ENCODE assay signal across 30 cellular contexts in the genomic region with DNA sequence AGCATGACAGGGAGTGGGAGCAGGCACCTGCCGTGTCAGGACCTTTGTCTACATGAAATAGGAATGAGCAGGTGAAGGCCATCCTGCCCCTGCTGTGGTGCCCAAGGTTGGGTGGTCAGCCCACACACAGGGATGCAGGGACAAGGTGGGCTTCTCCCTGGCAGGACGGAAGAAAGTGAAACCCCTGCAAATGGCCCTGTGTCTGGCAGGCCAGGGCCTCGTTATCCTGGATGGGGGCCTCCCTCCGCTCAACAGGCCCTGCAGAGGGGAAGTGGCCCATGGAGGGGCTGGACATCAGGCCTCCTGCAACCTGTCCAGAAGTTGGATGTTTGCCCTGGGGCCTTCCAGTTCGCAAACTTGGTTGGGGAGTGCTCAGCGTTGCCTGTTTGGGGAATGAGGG. TPM values are rescaled to one million over a fixed set of nuclear protein-coding genes. Genes with fewer than 3 reads are reported as not detected.
DNase-seq lines count a peak whose midpoint lies in the region; ATAC-seq, FAIRE-seq and TF ChIP-seq lines count a peak whose summit lies in the region.
"Had no signal": no experiment of that assay in that cellular context is flagged by ENCODE, and none has a peak within 500 bp of the region (broad histone marks: within the 10 kb centered on the region; RNA-seq: fewer than 3 reads in every experiment).

No MANE protein-coding gene starts in this region.

- H3K27me3 ChIP-seq in astrocyte (ENCODE audit: insufficient read depth, low read length) (no peaks in the 10 kb centered on the region), tibial artery (no peaks in the 10 kb centered on the region), small intestine (ENCODE audit: control insufficient read depth in 2 of 2, insufficient read depth in 2 of 2, low read length in 2 of 2) (no peaks in the 10 kb centered on the region), SJCRH30 (no peaks in the 10 kb centered on the region)
- H3K27me3 ChIP-seq: hepatocyte, right lobe of liver, SJSA1 had no signal

- H3K36me3 ChIP-seq in astrocyte (ENCODE audit: insufficient read depth, low read length) = peaks cover 19% of the 10 kb centered on the region
- peaks cover 54 to 71% (median 59%) of the 10 kb centered on the region in 3 donors for H3K36me3 ChIP-seq in tibial artery
- peaks cover 12% of the 10 kb centered on the region in 2 donors for H3K36me3 ChIP-seq in small intestine (ENCODE audit: control insufficient read depth in 2 of 2, insufficient read depth in 2 of 2, low read length in 2 of 2)
- H3K36me3 ChIP-seq in SJCRH30 = peaks cover 7% of the 10 kb centered on the region; the same call in 1 of the 2 replicates

- H3K4me3 ChIP-seq in astrocyte (ENCODE audit: insufficient read depth, low read depth, low read length) (no peak overlapping the region), tibial artery (no peak overlapping the region), small intestine (ENCODE audit: low read depth in 1 of 2, low read length in 2 of 2) (no peak overlapping the region), SJCRH30 (no peak overlapping the region)
- H3K4me3 ChIP-seq: A549, hepatocyte, right lobe of liver, SJSA1 had no signal

- H3K9me3 ChIP-seq in astrocyte (ENCODE audit: insufficient read depth, low read depth, low read length) (no peaks in the 10 kb centered on the region), tibial artery (no peaks in the 10 kb centered on the region), small intestine (ENCODE audit: control insufficient read depth, low read depth) (no peaks in the 10 kb centered on the region), SJCRH30 (replicated peaks) (no peaks in the 10 kb centered on the region)
- H3K9me3 ChIP-seq: A549, right lobe of liver, SJSA1 had no signal

- H3K4me2 ChIP-seq in astrocyte (ENCODE audit: low read length) = no peak overlapping the region
- H3K4me2 ChIP-seq: A549, hepatocyte, KMS-11 had no signal

- H3K79me2 ChIP-seq in astrocyte (ENCODE audit: insufficient read depth, low read length) = peaks cover 33% of the 10 kb centered on the region

- peak overlapping the region; percentile 34 for H3K27ac Mint-ChIP-seq in activated naive CD8-positive, alpha-beta T cell
- no peak overlapping the region for H3K27ac Mint-ChIP-seq in activated naive CD8-positive, alpha-beta T cell treated with anti-CD3 and anti-CD28 coated beads for 36 hours
- peak overlapping the region; percentile 75 for H3K27ac Mint-ChIP-seq in astrocyte (ENCODE audit: unreplicated experiment)
- H3K27ac Mint-ChIP-seq in mesothelial cell of epicardium = peak overlapping the region; percentile 45
- H3K27ac Mint-ChIP-seq: activated CD4-positive, alpha-beta T cell treated with anti-CD3 and anti-CD28 coated beads, Interleukin-2, amount 10 ng/mL, durations not matched to agents 24 days and 14 days; activated naive CD8-positive, alpha-beta T cell treated with anti-CD3 and anti-CD28 coated beads, Interleukin-2, amount 50 U/mL, for 24 hours; B cell had no signal

- peaks cover 4% of the 10 kb centered on the region for H3K4me1 Mint-ChIP-seq in activated naive CD8-positive, alpha-beta T cell (ENCODE audit: low read depth)
- peaks cover 7% of the 10 kb centered on the region for H3K4me1 Mint-ChIP-seq in activated naive CD8-positive, alpha-beta T cell treated with anti-CD3 and anti-CD28 coated beads for 36 hours
- H3K4me1 Mint-ChIP-seq in astrocyte (ENCODE audit: low read depth, unreplicated experiment) (peaks cover 2% of the 10 kb centered on the region), mesothelial cell of epicardium (no peaks in the 10 kb centered on the region)

- intact Hi-C loops in tibial artery (cut with DNase I; ENCODE audit: low total_unique reads) = no loop called here

- no peak overlapping the region for H3K27ac ChIP-seq in astrocyte (ENCODE audit: low read depth, low read length)
- peak overlapping the region; percentile 22 to 38 for H3K27ac ChIP-seq in tibial artery
- no peak overlapping the region for H3K27ac ChIP-seq in small intestine (ENCODE audit: low read depth in 1 of 2, low read length in 1 of 2)
- H3K27ac ChIP-seq in SJCRH30 = no peak overlapping the region
- H3K27ac ChIP-seq: A549, hepatocyte, KMS-11, parathyroid adenoma, right lobe of liver, SJSA1 had no signal

- H2AFZ ChIP-seq in astrocyte (ENCODE audit: low read depth, low read length) = no peak overlapping the region
- H2AFZ ChIP-seq: hepatocyte, parathyroid adenoma had no signal

- no peak for ATAC-seq in HG02970 (IDR thresholded peaks at IDR 0.05; ENCODE audit: low FRiP score, unreplicated experiment)
- ATAC-seq: A549; activated naive CD8-positive, alpha-beta T cell treated with anti-CD3 and anti-CD28 coated beads, Interleukin-2, amount 50 U/mL, for 24 hours; left lobe of liver; naive thymus-derived CD8-positive, alpha-beta T cell had no signal

- no peak overlapping the region for H3K4me3 Mint-ChIP-seq in activated naive CD8-positive, alpha-beta T cell
- H3K4me3 Mint-ChIP-seq in activated naive CD8-positive, alpha-beta T cell treated with anti-CD3 and anti-CD28 coated beads for 36 hours = no peak overlapping the region
- H3K4me3 Mint-ChIP-seq in astrocyte (ENCODE audit: unreplicated experiment) = no peak overlapping the region
- no peak overlapping the region for H3K4me3 Mint-ChIP-seq in mesothelial cell of epicardium
- H3K4me3 Mint-ChIP-seq: activated CD4-positive, alpha-beta T cell treated with anti-CD3 and anti-CD28 coated beads, Interleukin-2, amount 10 ng/mL, durations not matched to agents 24 days and 14 days; activated naive CD8-positive, alpha-beta T cell treated with anti-CD3 and anti-CD28 coated beads, Interleukin-2, amount 50 U/mL, for 24 hours; B cell; naive thymus-derived CD8-positive, alpha-beta T cell had no signal

- no peaks in the 10 kb centered on the region for H3K27me3 Mint-ChIP-seq in activated naive CD8-positive, alpha-beta T cell
- no peaks in the 10 kb centered on the region for H3K27me3 Mint-ChIP-seq in activated naive CD8-positive, alpha-beta T cell treated with anti-CD3 and anti-CD28 coated beads for 36 hours
- H3K27me3 Mint-ChIP-seq in astrocyte (ENCODE audit: low read depth, unreplicated experiment) (no peaks in the 10 kb centered on the region), mesothelial cell of epicardium (ENCODE audit: low read depth) (no peaks in the 10 kb centered on the region)
- H3K27me3 Mint-ChIP-seq: activated CD4-positive, alpha-beta T cell treated with anti-CD3 and anti-CD28 coated beads, Interleukin-2, amount 10 ng/mL, durations not matched to agents 24 days and 14 days; activated naive CD8-positive, alpha-beta T cell treated with anti-CD3 and anti-CD28 coated beads, Interleukin-2, amount 50 U/mL, for 24 hours; B cell; naive thymus-derived CD8-positive, alpha-beta T cell had no signal

- no peaks in the 10 kb centered on the region for H3K9me3 Mint-ChIP-seq in activated naive CD8-positive, alpha-beta T cell (ENCODE audit: low read depth)
- no peaks in the 10 kb centered on the region for H3K9me3 Mint-ChIP-seq in activated naive CD8-positive, alpha-beta T cell treated with anti-CD3 and anti-CD28 coated beads for 36 hours
- H3K9me3 Mint-ChIP-seq in astrocyte (ENCODE audit: unreplicated experiment) = no peaks in the 10 kb centered on the region
- no peaks in the 10 kb centered on the region for H3K9me3 Mint-ChIP-seq in mesothelial cell of epicardium
- H3K9me3 Mint-ChIP-seq: activated CD4-positive, alpha-beta T cell treated with anti-CD3 and anti-CD28 coated beads, Interleukin-2, amount 10 ng/mL, durations not matched to agents 24 days and 14 days; activated naive CD8-positive, alpha-beta T cell treated with anti-CD3 and anti-CD28 coated beads, Interleukin-2, amount 50 U/mL, for 24 hours; naive thymus-derived CD8-positive, alpha-beta T cell had no signal

- H3K36me3 Mint-ChIP-seq in activated naive CD8-positive, alpha-beta T cell = peaks cover 3% of the 10 kb centered on the region
- H3K36me3 Mint-ChIP-seq in activated naive CD8-positive, alpha-beta T cell treated with anti-CD3 and anti-CD28 coated beads for 36 hours = peaks cover 6% of the 10 kb centered on the region
- H3K36me3 Mint-ChIP-seq in astrocyte (ENCODE audit: low read depth, unreplicated experiment) (peaks cover 14% of the 10 kb centered on the region), mesothelial cell of epicardium (peaks cover 25% of the 10 kb centered on the region)

- H3K4me1 ChIP-seq in astrocyte (ENCODE audit: insufficient read depth, low read length) = no peaks in the 10 kb centered on the region
- peaks cover 0 to 42% (median 25%) of the 10 kb centered on the region in 4 donors for H3K4me1 ChIP-seq in tibial artery
- H3K4me1 ChIP-seq in small intestine (ENCODE audit: control insufficient read depth in 2 of 2, insufficient read depth in 1 of 2, low read depth in 1 of 2, low read length in 1 of 2) = no peaks in the 10 kb centered on the region
- H3K4me1 ChIP-seq in SJCRH30 = peaks cover 4% of the 10 kb centered on the region; the same call in 1 of the 2 replicates
- H3K4me1 ChIP-seq: A549, parathyroid adenoma, SJSA1 had no signal

- H4K20me1 ChIP-seq in astrocyte (ENCODE audit: insufficient read depth, low read length) = peaks cover 53% of the 10 kb centered on the region

- TF ChIP-seq CTCF in astrocyte (IDR thresholded peaks at IDR 0.05; ENCODE audit: insufficient read depth, low read depth, low read length) (no peak), mesothelial cell of epicardium (IDR thresholded peaks at IDR 0.05; ENCODE audit: unreplicated experiment) (no peak), tibial artery (IDR thresholded peaks at IDR 0.05) (no peak)

- FAIRE-seq in astrocyte (lab: Jason Lieb, UNC) (no peak), small intestine (lab: Jason Lieb, UNC) (no peak)
- FAIRE-seq: A549, G401.6, GM18507, RCC 7860 had no signal

- no peak for DNase-seq in activated naive CD8-positive, alpha-beta T cell treated with anti-CD3 and anti-CD28 coated beads for 36 hours
- no peak for DNase-seq in astrocyte (ENCODE audit: low read depth)
- DNase-seq in mesothelial cell of epicardium (ENCODE audit: low spot score in 2 of 2, unreplicated experiment in 2 of 2) = no peak
- DNase-seq in tibial artery = no peak
- no peak for DNase-seq in small intestine
- no peak for DNase-seq in SJCRH30
- DNase-seq: activated CD4-positive, alpha-beta T cell treated with anti-CD3 and anti-CD28 coated beads, Interleukin-2, amount 10 ng/mL, durations not matched to agents 24 days and 14 days; activated naive CD8-positive, alpha-beta T cell treated with anti-CD3 and anti-CD28 coated beads, Interleukin-2, amount 50 U/mL, for 24 hours; effector CD8-positive, alpha-beta T cell; foreskin melanocyte; MV-4-11; naive thymus-derived CD8-positive, alpha-beta T cell; NCI-H1694 treated with DMSO at 0.1 percent for 48 hours; NCI-H2171 treated with DMSO at 0.1 percent for 48 hours; NCI-H69; right lobe of liver; T-helper 2 cell; trophoblast cell had no signal

- H3K9ac ChIP-seq in astrocyte (ENCODE audit: low read length) = no peak overlapping the region
- H3K9ac ChIP-seq: KMS-11, parathyroid adenoma had no signal

- WGBS in small intestine, 3 donors = 80 to 87% (median 82%) methylated on average over 6 of the region's 6 CpGs

RNA-seq across cellular contexts. Expression of a gene that starts 14.9 kb away (rescaled TPM):
- total RNA-seq in activated naive CD8-positive, alpha-beta T cell treated with anti-CD3 and anti-CD28 coated beads for 36 hours = 10 to 100 TPM; 33.9 to 34.8 TPM
- total RNA-seq in astrocyte = 48.1 and 54.6 TPM in 2 replicates
- 40.2 to 44.0 TPM (median 42.1 TPM) in 3 replicates for total RNA-seq in mesothelial cell of epicardium
- polyA plus RNA-seq in small intestine = 10 to 100 TPM; 15.1 to 29.8 (median 23.3) TPM
- 18.2 and 19.5 TPM in 2 replicates for total RNA-seq in SJCRH30 (2014; rRNA removed; shearing (Covaris generic))

RNA-seq across cellular contexts. Expression of a gene that starts 36.8 kb away (rescaled TPM):
- 100 to 1,000 TPM; 114 to 117 TPM for total RNA-seq in activated naive CD8-positive, alpha-beta T cell treated with anti-CD3 and anti-CD28 coated beads for 36 hours
- total RNA-seq in astrocyte (25.3 and 30.9 TPM in 2 replicates), mesothelial cell of epicardium (38.0 to 47.8 TPM (median 44.2 TPM) in 3 replicates)
- 10 to 100 TPM; 53.0 to 62.7 (median 57.6) TPM for polyA plus RNA-seq in small intestine
- 98.8 and 106 TPM in 2 replicates for total RNA-seq in SJCRH30 (2014; rRNA removed; shearing (Covaris generic))

RNA-seq across cellular contexts. Expression of a gene that starts 37.3 kb away (rescaled TPM):
- total RNA-seq in activated naive CD8-positive, alpha-beta T cell treated with anti-CD3 and anti-CD28 coated beads for 36 hours = 100 to 1,000 TPM; 107 to 109 TPM
- total RNA-seq in astrocyte (67.2 and 73.7 TPM in 2 replicates), mesothelial cell of epicardium (66.9 to 69.9 TPM (median 69.4 TPM) in 3 replicates)
- 100 to 1,000 TPM; 126 to 294 (median 216) TPM for polyA plus RNA-seq in small intestine
- total RNA-seq in SJCRH30 (2014; rRNA removed; shearing (Covaris generic)) = 50.5 and 51.8 TPM in 2 replicates

RNA-seq across cellular contexts. Expression of a gene that starts 49.9 kb away (rescaled TPM):
- 1 to 10 TPM; 2.6 to 2.8 TPM for total RNA-seq in activated naive CD8-positive, alpha-beta T cell treated with anti-CD3 and anti-CD28 coated beads for 36 hours
- total RNA-seq in astrocyte = 5.9 and 6.3 TPM in 2 replicates
- 10.4 to 10.5 TPM (median 10.4 TPM) in 3 replicates for total RNA-seq in mesothelial cell of epicardium
- polyA plus RNA-seq in small intestine = 10 to 100 TPM in 2 of 3 donors, 1 to 10 TPM in 1; 7.2 to 11.8 (median 11.6) TPM
- 6.0 and 7.4 TPM in 2 replicates for total RNA-seq in SJCRH30 (2014; rRNA removed; shearing (Covaris generic))

Comparison
In these comparisons a context has a peak if more than half of its experiments do, and no peak if none do; other contexts are left out.
1. H3K27ac ChIP-seq: peak in tibial artery (2 of 2); none in astrocyte (single experiment), small intestine (0 of 2) and SJCRH30 (single experiment).